Comparison of ENCODE assay signal across 14 cellular contexts in genomic region chr20:59317332-59317731, GRCh38. TPM values are rescaled to one million over a fixed set of nuclear protein-coding genes. Genes with fewer than 3 reads are reported as not detected.
DNase-seq lines count a peak whose midpoint lies in the region; ATAC-seq and TF ChIP-seq lines count a peak whose summit lies in the region.
"Had no signal": no experiment of that assay in that cellular context is flagged by ENCODE, and none has a peak within 500 bp of the region (broad histone marks: within the 10 kb centered on the region; RNA-seq: fewer than 3 reads in every experiment).

No MANE protein-coding gene starts in this region.

- peak overlapping the region in 1 of 2 donors; percentile 15 for H3K9ac ChIP-seq in colonic mucosa (ENCODE audit: low read depth in 2 of 2, low read length in 2 of 2)

- H3K36me3 Mint-ChIP-seq in progenitor cell of endocrine pancreas (ENCODE audit: insufficient read depth) = peaks cover 2% of the 10 kb centered on the region
- H3K36me3 Mint-ChIP-seq: CD4-positive, alpha-beta memory T cell had no signal

- H3K9me3 ChIP-seq in colonic mucosa (no peaks in the 10 kb centered on the region), left lung (no peaks in the 10 kb centered on the region), adrenal gland (replicated peaks in 1 of 3) (no peaks in the 10 kb centered on the region)

- no peak overlapping the region for H3K4me3 ChIP-seq in colonic mucosa
- no peak overlapping the region for H3K4me3 ChIP-seq in left lung
- H3K4me3 ChIP-seq in adrenal gland = no peak overlapping the region

- DNase-seq in colonic mucosa (no peak), left lung (no peak), progenitor cell of endocrine pancreas (ENCODE audit: low spot score, unreplicated experiment) (no peak), adrenal gland (no peak), foreskin keratinocyte (no peak), DMS114 treated with DMSO at 0.1 percent for 48 hours (lab: John Stamatoyannopoulos, UW; ENCODE audit: unreplicated experiment) (no peak)
- DNase-seq: C1 segment of cervical spinal cord; CD4-positive, alpha-beta memory T cell; DND-41; GDM1; GOT3; H9 had no signal

- no peak for TF ChIP-seq POLR2A in adrenal gland (IDR thresholded peaks at IDR 0.05)

- ATAC-seq in left lung (peak; percentile 64), HG03097 (IDR thresholded peaks at IDR 0.05; ENCODE audit: low FRiP score, unreplicated experiment) (no peak), foreskin keratinocyte (no peak)

- H3K4me3 Mint-ChIP-seq in progenitor cell of endocrine pancreas (ENCODE audit: low read depth) = no peak overlapping the region
- H3K4me3 Mint-ChIP-seq: B cell; CD4-positive, alpha-beta memory T cell; H9 had no signal

- no peaks in the 10 kb centered on the region for H3K27me3 ChIP-seq in colonic mucosa
- peaks cover 0 to 27% of the 10 kb centered on the region in 2 donors for H3K27me3 ChIP-seq in left lung
- H3K27me3 ChIP-seq in adrenal gland = no peaks in the 10 kb centered on the region
- no peaks in the 10 kb centered on the region for H3K27me3 ChIP-seq in foreskin keratinocyte

- peak overlapping the region; percentile 47 for H3K27ac ChIP-seq in colonic mucosa
- no peak overlapping the region for H3K27ac ChIP-seq in left lung
- no peak overlapping the region for H3K27ac ChIP-seq in adrenal gland
- H3K27ac ChIP-seq in foreskin keratinocyte = no peak overlapping the region

- H3K4me1 Mint-ChIP-seq in progenitor cell of endocrine pancreas (ENCODE audit: low read depth) = peaks cover 41% of the 10 kb centered on the region
- H3K4me1 Mint-ChIP-seq: B cell; CD4-positive, alpha-beta memory T cell had no signal

- H3K27ac Mint-ChIP-seq in progenitor cell of endocrine pancreas = peak overlapping the region; percentile 88
- H3K27ac Mint-ChIP-seq: B cell; CD4-positive, alpha-beta memory T cell; H9 had no signal

- H3K4me1 ChIP-seq in colonic mucosa = no peaks in the 10 kb centered on the region
- no peaks in the 10 kb centered on the region for H3K4me1 ChIP-seq in left lung
- H3K4me1 ChIP-seq in adrenal gland (replicated peaks in 1 of 2) = no peaks in the 10 kb centered on the region
- H3K4me1 ChIP-seq in foreskin keratinocyte = no peaks in the 10 kb centered on the region

- H3K9me3 Mint-ChIP-seq in progenitor cell of endocrine pancreas (ENCODE audit: low read depth) = peaks cover 13% of the 10 kb centered on the region
- H3K9me3 Mint-ChIP-seq: CD4-positive, alpha-beta memory T cell; H9 had no signal

- H3K36me3 ChIP-seq in colonic mucosa = no peaks in the 10 kb centered on the region
- H3K36me3 ChIP-seq in left lung = no peaks in the 10 kb centered on the region
- H3K36me3 ChIP-seq in adrenal gland (replicated peaks in 1 of 2) = no peaks in the 10 kb centered on the region

- H3K27me3 Mint-ChIP-seq in progenitor cell of endocrine pancreas = peaks cover 21% of the 10 kb centered on the region

- TF ChIP-seq CTCF in colonic mucosa (IDR thresholded peaks at IDR 0.05) (no peak), left lung (IDR thresholded peaks at IDR 0.05) (no peak), progenitor cell of endocrine pancreas (IDR thresholded peaks at IDR 0.05; ENCODE audit: unreplicated experiment) (no peak), adrenal gland (IDR thresholded peaks at IDR 0.05) (no peak), foreskin keratinocyte (conservative IDR thresholded peaks at IDR 0.05) (no peak)

- 76 to 89% (median 80%) methylated on average over 3 of the region's 3 CpGs for WGBS in adrenal gland, 4 donors

- intact Hi-C loops in colonic mucosa (cut with DNase I) (no loop called here), left lung (cut with DNase I) (no loop called here), adrenal gland (cut with DNase I) (no loop called here)

RNA-seq across cellular contexts. Expression of gene EDN3, which starts 16.9 kb away (rescaled TPM):
- total RNA-seq in colonic mucosa (10 to 100 TPM; 11.7 to 28.8 TPM), left lung (not detected), progenitor cell of endocrine pancreas (3.6 and 4.7 TPM in 2 replicates), adrenal gland (1 to 10 TPM in 2 of 8 donors, under 1 TPM in 6; 0.16 to 1.6 (median 0.49) TPM), foreskin keratinocyte (not detected in 2 replicates)
- polyA plus RNA-seq in adrenal gland (1 to 10 TPM in 1 of 3 donors, under 1 TPM in 2; 0.17 to 2.1 (median 0.48) TPM), foreskin keratinocyte (not detected in 2 replicates)
- total RNA-seq: B cell had no signal
